ENCODE assay signal across 7 cellular contexts in the genomic region with DNA sequence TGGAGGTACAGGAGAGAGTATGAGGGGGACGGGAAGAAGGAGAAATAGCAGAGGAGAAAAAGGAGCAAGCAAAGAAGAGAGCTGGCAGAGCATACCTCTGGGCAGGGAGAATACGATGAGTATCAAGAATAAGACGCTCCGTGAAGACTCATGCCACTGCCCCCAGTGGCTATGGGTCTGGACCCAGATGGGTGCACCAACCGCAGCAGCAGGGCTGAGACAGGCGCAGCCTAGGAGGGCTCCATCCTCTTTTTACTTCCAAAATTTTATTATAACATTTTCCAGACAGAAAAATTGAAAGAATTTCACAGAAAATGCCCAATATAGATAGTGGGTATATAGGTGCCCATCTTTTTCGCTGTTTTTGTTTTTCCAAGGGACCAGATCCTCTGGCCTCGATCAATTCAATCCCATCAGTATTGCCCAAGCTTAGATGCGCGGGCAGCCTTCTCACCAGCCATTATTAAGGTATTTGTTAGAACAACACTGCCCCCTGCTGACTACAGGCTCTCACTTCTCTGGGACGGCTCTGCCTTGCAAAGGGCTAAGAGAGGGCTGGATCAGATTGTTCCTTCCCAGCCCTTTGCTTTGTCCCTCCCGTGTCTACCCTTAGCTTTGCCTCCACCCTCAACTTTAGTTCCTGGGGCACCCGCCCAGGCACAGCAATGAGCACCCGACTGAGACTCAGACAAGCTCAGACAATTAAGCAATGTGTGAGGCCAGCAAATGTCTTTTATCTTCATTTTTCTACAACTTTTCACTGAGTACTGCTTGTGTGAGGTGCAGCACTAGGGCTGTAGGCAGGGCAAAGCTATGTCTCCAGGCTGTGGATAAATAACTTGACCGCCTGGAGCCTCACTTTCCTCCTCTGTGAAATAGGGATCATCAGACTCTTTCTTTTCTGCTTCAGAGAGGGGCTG.
DNase-seq lines count a peak whose midpoint lies in the region; ATAC-seq and TF ChIP-seq lines count a peak whose summit lies in the region.

No MANE protein-coding gene starts in this region.

- in situ Hi-C loops in astrocyte of the cerebellum (cut with HindIII; ENCODE audit: low sequenced_read_pairs) = no loop called here

- H3K4me3 ChIP-seq in astrocyte of the cerebellum (ENCODE audit: low read depth, low read length) = no peak overlapping the region

- DNase-seq in NCI-H1694 (lab: John Stamatoyannopoulos, UW) (peak; percentile 94), T-helper 9 cell (peak; percentile 68), astrocyte of the cerebellum (ENCODE audit: low read depth) (peak; percentile 64), iPS DF 19.7 (ENCODE audit: low read depth, low spot score) (peak; percentile 67), smooth muscle cell of the brain vasculature (ENCODE audit: low read depth, low spot score) (peak; percentile 62)

- TF ChIP-seq CTCF in astrocyte of the cerebellum (IDR thresholded peaks at IDR 0.05; ENCODE audit: low read depth, low read length, missing control alignments) = peak; percentile 79

- ATAC-seq in GM18498 (IDR thresholded peaks at IDR 0.05; ENCODE audit: unreplicated experiment) = peak; percentile 90
- ATAC-seq in HG02870 (IDR thresholded peaks at IDR 0.05; ENCODE audit: unreplicated experiment) = peak; percentile 95
